In genomic region chr14:47675489-47676300, GRCh38 we compare ENCODE assay signal across 8 cellular contexts. TPM values are rescaled to one million over a fixed set of nuclear protein-coding genes. Genes with fewer than 3 reads are reported as not detected.
DNase-seq lines count a peak whose midpoint lies in the region; ATAC-seq lines count a peak whose summit lies in the region.

TSS of gene MDGA2 (minus strand) at chr14:47675605.

- peak within 1 kb of the TSS; percentile 62 for H3K27ac Mint-ChIP-seq in activated naive CD4-positive, alpha-beta T cell treated with anti-CD3 and anti-CD28 coated beads, Interleukin-2, amount 10 ng/mL, durations not matched to agents 7 days and 5 days
- peak within 1 kb of the TSS; percentile 50 for H3K27ac Mint-ChIP-seq in T-helper 1 cell treated with Interleukin-12 subunit alpha and Interleukin-12 subunit beta and Interleukin-4 antibody, amounts not matched to agents 30 μg/mL and 1 μg/mL, for 36 hours
- H3K27ac Mint-ChIP-seq in stimulated activated naive B cell treated with anti-CD40 and anti-IgM and Interleukin-4, amounts not matched to agents 10 μg/mL and 1 μg/mL and 100 μg/mL, for 72 hours, result no peak within 1 kb of the TSS
- H3K27ac Mint-ChIP-seq in immature natural killer cell, result no peak within 1 kb of the TSS

- H3K27me3 Mint-ChIP-seq in activated naive CD4-positive, alpha-beta T cell treated with anti-CD3 and anti-CD28 coated beads, Interleukin-2, amount 10 ng/mL, durations not matched to agents 7 days and 5 days, result peaks cover 52% of the 10 kb centered on the region
- peaks cover 42% of the 10 kb centered on the region for H3K27me3 Mint-ChIP-seq in T-helper 1 cell treated with Interleukin-12 subunit alpha and Interleukin-12 subunit beta and Interleukin-4 antibody, amounts not matched to agents 30 μg/mL and 1 μg/mL, for 36 hours (ENCODE audit: low read depth)
- peaks cover 48 to 59% of the 10 kb centered on the region in 2 donors for H3K27me3 Mint-ChIP-seq in stimulated activated naive B cell treated with anti-CD40 and anti-IgM and Interleukin-4, amounts not matched to agents 10 μg/mL and 1 μg/mL and 100 μg/mL, for 72 hours
- peaks cover 5 to 13% (median 9%) of the 10 kb centered on the region in 3 donors for H3K27me3 Mint-ChIP-seq in immature natural killer cell (ENCODE audit: low read depth in 3 of 3)

- H3K4me3 ChIP-seq in iPS-11a (ENCODE audit: low read depth, low read length), result peak within 1 kb of the TSS; percentile 73

- no peaks in the 10 kb centered on the region for H3K36me3 Mint-ChIP-seq in activated naive CD4-positive, alpha-beta T cell treated with anti-CD3 and anti-CD28 coated beads, Interleukin-2, amount 10 ng/mL, durations not matched to agents 7 days and 5 days
- no peaks in the 10 kb centered on the region for H3K36me3 Mint-ChIP-seq in T-helper 1 cell treated with Interleukin-12 subunit alpha and Interleukin-12 subunit beta and Interleukin-4 antibody, amounts not matched to agents 30 μg/mL and 1 μg/mL, for 36 hours (ENCODE audit: low read depth)
- H3K36me3 Mint-ChIP-seq in stimulated activated naive B cell treated with anti-CD40 and anti-IgM and Interleukin-4, amounts not matched to agents 10 μg/mL and 1 μg/mL and 100 μg/mL, for 72 hours, result no peaks in the 10 kb centered on the region
- H3K36me3 Mint-ChIP-seq in immature natural killer cell, result peaks cover 0 to 3% (median 3%) of the 10 kb centered on the region in 3 donors

- H3K4me3 Mint-ChIP-seq in activated naive CD4-positive, alpha-beta T cell treated with anti-CD3 and anti-CD28 coated beads, Interleukin-2, amount 10 ng/mL, durations not matched to agents 7 days and 5 days, result peak within 1 kb of the TSS; percentile 24
- H3K4me3 Mint-ChIP-seq in T-helper 1 cell treated with Interleukin-12 subunit alpha and Interleukin-12 subunit beta and Interleukin-4 antibody, amounts not matched to agents 30 μg/mL and 1 μg/mL, for 36 hours, result peak within 1 kb of the TSS; percentile 29
- H3K4me3 Mint-ChIP-seq in stimulated activated naive B cell treated with anti-CD40 and anti-IgM and Interleukin-4, amounts not matched to agents 10 μg/mL and 1 μg/mL and 100 μg/mL, for 72 hours, result peak within 1 kb of the TSS in 1 of 2 donors; percentile 22
- H3K4me3 Mint-ChIP-seq in immature natural killer cell, result peak within 1 kb of the TSS in 1 of 5 donors; percentile 23

- no peak for DNase-seq in activated naive CD4-positive, alpha-beta T cell treated with anti-CD3 and anti-CD28 coated beads, Interleukin-2, amount 10 ng/mL, durations not matched to agents 7 days and 5 days
- no peak for DNase-seq in activated naive CD4-positive, alpha-beta T cell treated with anti-CD3 and anti-CD28 coated beads, Interleukin-2, amount 50 U/mL, for 16 hours
- no peak for DNase-seq in stimulated activated naive B cell treated with anti-CD40 and anti-IgM and Interleukin-4, amounts not matched to agents 10 μg/mL and 1 μg/mL and 100 μg/mL, for 72 hours
- DNase-seq in RKO (ENCODE audit: low spot score) (no peak), immature natural killer cell (no peak)

- peaks cover 5% of the 10 kb centered on the region for H3K4me1 Mint-ChIP-seq in activated naive CD4-positive, alpha-beta T cell treated with anti-CD3 and anti-CD28 coated beads, Interleukin-2, amount 10 ng/mL, durations not matched to agents 7 days and 5 days
- H3K4me1 Mint-ChIP-seq in T-helper 1 cell treated with Interleukin-12 subunit alpha and Interleukin-12 subunit beta and Interleukin-4 antibody, amounts not matched to agents 30 μg/mL and 1 μg/mL, for 36 hours (ENCODE audit: low read depth), result no peaks in the 10 kb centered on the region
- peaks cover 4 to 14% of the 10 kb centered on the region in 2 donors for H3K4me1 Mint-ChIP-seq in stimulated activated naive B cell treated with anti-CD40 and anti-IgM and Interleukin-4, amounts not matched to agents 10 μg/mL and 1 μg/mL and 100 μg/mL, for 72 hours
- H3K4me1 Mint-ChIP-seq in immature natural killer cell, result no peaks in the 10 kb centered on the region

- ATAC-seq in stimulated activated naive B cell treated with anti-CD40 and anti-IgM and Interleukin-4, amounts not matched to agents 10 μg/mL and 1 μg/mL and 100 μg/mL, for 72 hours (replicated peaks), result peak; percentile 23 to 38
- no peak for ATAC-seq in HG02571 (IDR thresholded peaks at IDR 0.05; ENCODE audit: unreplicated experiment)

- no peaks in the 10 kb centered on the region for H3K9me3 Mint-ChIP-seq in activated naive CD4-positive, alpha-beta T cell treated with anti-CD3 and anti-CD28 coated beads, Interleukin-2, amount 10 ng/mL, durations not matched to agents 7 days and 5 days
- H3K9me3 Mint-ChIP-seq in T-helper 1 cell treated with Interleukin-12 subunit alpha and Interleukin-12 subunit beta and Interleukin-4 antibody, amounts not matched to agents 30 μg/mL and 1 μg/mL, for 36 hours, result no peaks in the 10 kb centered on the region
- H3K9me3 Mint-ChIP-seq in stimulated activated naive B cell treated with anti-CD40 and anti-IgM and Interleukin-4, amounts not matched to agents 10 μg/mL and 1 μg/mL and 100 μg/mL, for 72 hours, result no peaks in the 10 kb centered on the region
- H3K9me3 Mint-ChIP-seq in immature natural killer cell, result peaks cover 2 to 26% (median 8%) of the 10 kb centered on the region in 6 donors

- CTCF ChIA-PET in activated naive CD4-positive, alpha-beta T cell treated with anti-CD3 and anti-CD28 coated beads, Interleukin-2, amount 10 ng/mL, durations not matched to agents 7 days and 5 days (lab: Charles Lee), result no interaction called here

RNA-seq across cellular contexts. Expression of gene MDGA2, which starts in this region (rescaled TPM):
- polyA plus RNA-seq in immature natural killer cell, result not detected

Comparison
In these comparisons a context has a peak if more than half of its experiments do, and no peak if none do; other contexts are left out.
1. H3K27ac Mint-ChIP-seq: peak in activated naive CD4-positive, alpha-beta T cell treated with anti-CD3 and anti-CD28 coated beads, Interleukin-2, amount 10 ng/mL, durations not matched to agents 7 days and 5 days (single experiment) and T-helper 1 cell treated with Interleukin-12 subunit alpha and Interleukin-12 subunit beta and Interleukin-4 antibody, amounts not matched to agents 30 μg/mL and 1 μg/mL, for 36 hours (single experiment); none in stimulated activated naive B cell treated with anti-CD40 and anti-IgM and Interleukin-4, amounts not matched to agents 10 μg/mL and 1 μg/mL and 100 μg/mL, for 72 hours (single experiment) and immature natural killer cell (0 of 6).